ENCODE assay signal across 13 cellular contexts in genomic region chr2:33437297-33437696, GRCh38. TPM values are rescaled to one million over a fixed set of nuclear protein-coding genes. Genes with fewer than 3 reads are reported as not detected.
DNase-seq lines count a peak whose midpoint lies in the region; ATAC-seq and TF ChIP-seq lines count a peak whose summit lies in the region.
"Had no signal": no experiment of that assay in that cellular context is flagged by ENCODE, and none has a peak within 500 bp of the region (broad histone marks: within the 10 kb centered on the region; RNA-seq: fewer than 3 reads in every experiment).

No MANE protein-coding gene starts in this region.

- TF ChIP-seq CTCF in BJ (IDR thresholded peaks at IDR 0.05; ENCODE audit: insufficient read depth, low read depth, low read length) (no peak), RWPE1 (conservative IDR thresholded peaks at IDR 0.05; ENCODE audit: low read depth) (no peak)

- 62 to 94% methylated on average over 2 to 4 of the region's 4 CpGs for WGBS in mesodermal cell (ENCODE audit: insufficient coverage in 2 of 2), 2 experiments

- H3K4me1 ChIP-seq in mesodermal cell (ENCODE audit: control insufficient read depth, insufficient read depth, low read length, poor library complexity, severe bottlenecking) = peaks cover 10% of the 10 kb centered on the region

- H3K9me3 ChIP-seq in mesodermal cell (ENCODE audit: control insufficient read depth, low read length) = no peaks in the 10 kb centered on the region

- ATAC-seq in HG03095 (IDR thresholded peaks at IDR 0.05; ENCODE audit: unreplicated experiment) (no peak), GM19351 (IDR thresholded peaks at IDR 0.05; ENCODE audit: unreplicated experiment) (no peak)
- ATAC-seq: T-cell had no signal

- CTCF ChIA-PET in BJ (lab: Yijun Ruan, JAX) = interaction anchor here (1.0 kb wide), 1 partner anchor 329 kb away, joined by 3 read pairs; no protein-coding TSS in a partner anchor
- CTCF ChIA-PET in RWPE1 (lab: Yijun Ruan, JAX) = no interaction called here

- peak overlapping the region; percentile 18 for H3K27ac ChIP-seq in mesodermal cell (ENCODE audit: low read depth, low read length, severe bottlenecking)
- H3K27ac ChIP-seq in RWPE1 = no peak overlapping the region

- H3K4me3 ChIP-seq in BJ (ENCODE audit: low read depth, low read length) (no peak overlapping the region), mesodermal cell (ENCODE audit: extremely low read depth, insufficient read depth, low read length, poor library complexity, severe bottlenecking) (peak overlapping the region; percentile 21)

- H3K36me3 ChIP-seq in BJ (ENCODE audit: control insufficient read depth, insufficient read depth, low read length) (no peaks in the 10 kb centered on the region), mesodermal cell (ENCODE audit: control insufficient read depth, insufficient read depth, low read length) (no peaks in the 10 kb centered on the region)

- H3K27me3 ChIP-seq in BJ (ENCODE audit: control insufficient read depth, insufficient read depth, low read length) = no peaks in the 10 kb centered on the region

- POLR2A ChIA-PET in BJ (lab: Charles Lee) = interaction anchor here (0.6 kb wide), 1 partner anchor 35 kb away, joined by 3 read pairs; no protein-coding TSS in a partner anchor
- POLR2A ChIA-PET in RWPE1 (lab: Yijun Ruan, JAX; ENCODE audit: low non-redundant PET) = no interaction called here

- DNase-seq in BJ (ENCODE audit: low read depth) = peak; percentile 87
- peak; percentile 83 for DNase-seq in NCI-H226
- peak; percentile 70 for DNase-seq in dedifferentiated amniotic fluid mesenchymal stem cell (ENCODE audit: extremely low spot score)
- DNase-seq in NCI-H1930 (lab: John Stamatoyannopoulos, UW) = no peak
- DNase-seq in RWPE1 (ENCODE audit: low spot score) = no peak
- DNase-seq: CD8-positive, alpha-beta memory T cell; hippocampal formation; NCI-H69; stimulated activated CD4-positive, alpha-beta T cell treated with anti-CD3 and anti-CD28 coated beads, Interleukin-2, amount 100 ng/mL, for 24 hours; T-cell had no signal

RNA-seq across cellular contexts. Expression of gene RASGRP3, which starts 39.2 kb away (rescaled TPM):
- 1.7 and 2.6 TPM in 2 replicates for polyA plus RNA-seq in BJ (2011; rRNA removed)
- polyA minus RNA-seq in BJ (2011; rRNA and poly(A)+ RNA removed) = 0.85 and 1.6 TPM in 2 replicates
- 35.0 TPM for polyA plus RNA-seq in mesodermal cell (2013, experiment 1 of 2)
- polyA plus RNA-seq in mesodermal cell (2013, experiment 2 of 2) = 34.6 TPM

Comparison
In these comparisons a context has a peak if more than half of its experiments do, and no peak if none do; other contexts are left out.
1. DNase-seq: peak in BJ (single experiment), NCI-H226 (single experiment) and dedifferentiated amniotic fluid mesenchymal stem cell (single experiment); none in NCI-H1930 (0 of 2) and RWPE1 (single experiment).